Comparison of ENCODE assay signal across 8 cellular contexts in genomic region chr11:925496-926301, GRCh38. TPM values are rescaled to one million over a fixed set of nuclear protein-coding genes. Genes with fewer than 3 reads are reported as not detected.
DNase-seq lines count a peak whose midpoint lies in the region; ATAC-seq and TF ChIP-seq lines count a peak whose summit lies in the region.

TSS of gene AP2A2 (plus strand) at chr11:925870. CDS start at chr11:926022, 152 bp downstream.

- peak; percentile 81 for TF ChIP-seq CTCF in HFFc6 (IDR thresholded peaks at IDR 0.05)
- TF ChIP-seq CTCF in uterus (IDR thresholded peaks at IDR 0.05) = peak; percentile 31 to 97 (median 90)

- peak within 1 kb of the TSS; percentile 93 for H3K27ac Mint-ChIP-seq in HFFc6

- no peaks in the 10 kb centered on the region for H3K27me3 Mint-ChIP-seq in HFFc6 (ENCODE audit: insufficient read depth)

- no peaks in the 10 kb centered on the region for H3K9me3 ChIP-seq in right cardiac atrium (ENCODE audit: control insufficient read depth, low read length)
- H3K9me3 ChIP-seq in uterus = no peaks in the 10 kb centered on the region

- H3K4me3 ChIP-seq in right cardiac atrium (ENCODE audit: low read length) (peak within 1 kb of the TSS; percentile 98), rectal smooth muscle tissue (ENCODE audit: low read length) (peak within 1 kb of the TSS; percentile 82), uterus (peak within 1 kb of the TSS; percentile 75 to 84)

- H3K27ac ChIP-seq in angular gyrus (ENCODE audit: low read depth, low read length) (peak within 1 kb of the TSS; percentile 80), right cardiac atrium (ENCODE audit: low read length) (peak within 1 kb of the TSS; percentile 93), rectal smooth muscle tissue (ENCODE audit: low read depth, low read length) (peak within 1 kb of the TSS; percentile 81), uterus (peak within 1 kb of the TSS; percentile 84 to 89)

- H3K27me3 ChIP-seq in right cardiac atrium (ENCODE audit: control insufficient read depth, insufficient read depth) (no peaks in the 10 kb centered on the region), rectal smooth muscle tissue (ENCODE audit: control insufficient read depth, insufficient read depth, low read length) (no peaks in the 10 kb centered on the region), uterus (no peaks in the 10 kb centered on the region)

- TF ChIP-seq POLR2A in GM10847 (IDR thresholded peaks at IDR 0.05; ENCODE audit: extremely low read depth, insufficient read length) (peak; percentile 76), uterus (IDR thresholded peaks at IDR 0.05) (peak in 1 of 2 donors; percentile 90)

- DNase-seq in HFFc6 = peak; percentile 79
- DNase-seq in NCI-H1048 (lab: John Stamatoyannopoulos, UW) = peak; percentile 93
- peak; percentile 93 to 98 (median 97) for DNase-seq in right cardiac atrium
- peak; percentile 82 to 88 for DNase-seq in uterus

- peak within 1 kb of the TSS; percentile 91 for H3K4me3 Mint-ChIP-seq in HFFc6

- intact Hi-C loops in T-helper 2 cell treated with Interferon-gamma antibody and Interleukin-4, amounts not matched to agents 100 ng/mL and 5 ng/mL, for 36 hours (cut with micrococcal nuclease) = loop anchor here (2.0 to 5.0 kb wide), 2 partner anchors 15 to 42 kb away; partner anchors contain the start of gene CHID1
- intact Hi-C loops in right cardiac atrium (cut with DNase I) = loop anchor here in 1 of 4 donors (5.0 to 10.0 kb wide), 2 partner anchors 42 to 119 kb away; no protein-coding TSS in a partner anchor
- intact Hi-C loops in uterus (cut with DNase I; ENCODE audit: low total_unique reads) = no loop called here

- peak; percentile 82 to 89 for ATAC-seq in right cardiac atrium

- peaks cover 5% of the 10 kb centered on the region for H3K4me1 ChIP-seq in right cardiac atrium (ENCODE audit: control insufficient read depth, insufficient read depth, low read length)
- peaks cover 10% of the 10 kb centered on the region for H3K4me1 ChIP-seq in rectal smooth muscle tissue (ENCODE audit: control insufficient read depth, insufficient read depth, low read length)
- H3K4me1 ChIP-seq in uterus = peaks cover 0 to 6% of the 10 kb centered on the region in 2 donors

- peaks cover 21% of the 10 kb centered on the region for H3K4me1 Mint-ChIP-seq in HFFc6 (ENCODE audit: low read depth)

- H3K36me3 ChIP-seq in rectal smooth muscle tissue (ENCODE audit: control insufficient read depth, insufficient read depth, low read length) (no peaks in the 10 kb centered on the region), uterus (no peaks in the 10 kb centered on the region)

- peaks cover 13% of the 10 kb centered on the region; the same call in 1 of the 2 replicates for H3K36me3 Mint-ChIP-seq in HFFc6 (ENCODE audit: low read depth)

- no peaks in the 10 kb centered on the region for H3K9me3 Mint-ChIP-seq in HFFc6

- H3K9ac ChIP-seq in rectal smooth muscle tissue (ENCODE audit: low read length) = peak within 1 kb of the TSS; percentile 68

- WGBS in right cardiac atrium = 3% methylated on average over 124 of the region's 124 CpGs

RNA-seq across cellular contexts. Expression of gene AP2A2, which starts in this region (rescaled TPM):
- total RNA-seq in HFFc6 (2021; fragmentation: NEBNext Ultra II Directional; extraction: Animal tissue kit (Norgen Biotek cat#: 25700)) = 10 to 100 TPM; 65.4 to 73.4 (median 70.9) TPM
- total RNA-seq in T-helper 2 cell treated with Interferon-gamma antibody and Interleukin-4, amounts not matched to agents 100 ng/mL and 5 ng/mL, for 36 hours = 59.6 and 69.5 TPM in 2 replicates
- total RNA-seq in right cardiac atrium (10 to 100 TPM; 45.8 to 55.0 (median 51.9) TPM), uterus (100 to 1,000 TPM in 1 of 4 donors, 10 to 100 TPM in 3; 25.6 to 120 (median 40.4) TPM)
- 22.4 TPM for polyA plus RNA-seq in right cardiac atrium

Comparison
In these comparisons a context has a peak if more than half of its experiments do, and no peak if none do; other contexts are left out.
1. Peak in every context shown above with its lines: DNase-seq, ATAC-seq, H3K4me3 ChIP-seq and H3K27ac ChIP-seq.